8 cellular contexts compared by ENCODE assay signal in the genomic region with DNA sequence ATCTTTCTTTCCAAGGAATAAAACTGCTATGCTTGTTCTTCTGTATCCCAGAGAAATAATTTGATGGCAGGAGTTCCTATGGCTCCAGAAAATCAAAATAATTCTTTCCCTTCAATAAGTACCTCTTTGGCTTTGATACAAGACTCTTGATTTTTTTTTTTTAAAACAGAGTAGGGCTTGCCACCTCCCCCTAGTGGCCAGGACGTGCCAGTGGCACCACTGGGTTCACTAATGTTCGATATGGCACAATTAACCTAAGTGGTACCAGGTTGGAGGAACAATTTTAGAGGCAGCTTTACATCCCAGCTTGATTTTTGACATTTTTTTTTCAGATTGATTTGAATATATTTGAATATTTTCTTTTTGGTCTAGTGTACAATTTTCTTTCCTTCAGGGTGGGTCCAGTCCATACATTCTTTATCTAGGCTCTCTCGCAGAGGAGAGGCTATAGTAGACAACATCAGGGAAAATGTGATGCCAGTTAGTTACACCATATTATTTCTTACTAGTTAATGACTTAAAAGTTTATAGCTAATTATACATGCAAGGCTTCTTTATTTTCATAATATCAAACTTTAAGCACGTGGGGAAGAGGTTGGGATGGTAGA.
DNase-seq lines count a peak whose midpoint lies in the region; ATAC-seq and TF ChIP-seq lines count a peak whose summit lies in the region.

No MANE protein-coding gene starts in this region.

- WGBS in ovary, 3 donors: 58 to 62% (median 60%) methylated on average over 4 of the region's 4 CpGs

- intact Hi-C loops in ascending aorta (cut with DNase I): no loop called here
- intact Hi-C loops in ovary (cut with DNase I): no loop called here

- TF ChIP-seq POLR2A in ovary (IDR thresholded peaks at IDR 0.05): no peak

- peak; percentile 10 for DNase-seq in GM12864 (ENCODE audit: low read depth)
- DNase-seq in HS-27A (ENCODE audit: low read depth): peak; percentile 5
- DNase-seq in T follicular helper cell (ENCODE audit: low read depth): peak; percentile 20
- no peak for DNase-seq in ascending aorta (ENCODE audit: low spot score in 2 of 2)
- peak; percentile 35 for DNase-seq in kidney glomerular epithelial cell (lab: John Stamatoyannopoulos, UW)
- peak; percentile 5 to 6 for DNase-seq in stimulated activated CD8-positive, alpha-beta memory T cell treated with anti-CD3 and anti-CD28 coated beads, Interleukin-4, amount 100 ng/mL, for 4 hours (ENCODE audit: low read depth in 2 of 2, low spot score in 1 of 2)
- DNase-seq in ovary: no peak

- TF ChIP-seq CTCF in GM12864 (IDR thresholded peaks at IDR 0.05; ENCODE audit: low read depth, low read length, missing control alignments) (peak; percentile 93), ascending aorta (IDR thresholded peaks at IDR 0.05) (peak; percentile 12 to 40 (median 30)), ovary (IDR thresholded peaks at IDR 0.05) (no peak)

- H3K4me3 ChIP-seq in GM12864 (ENCODE audit: low read depth, low read length): no peak overlapping the region
- no peak overlapping the region for H3K4me3 ChIP-seq in ascending aorta
- no peak overlapping the region for H3K4me3 ChIP-seq in ovary

- H3K27me3 ChIP-seq in ascending aorta (no peaks in the 10 kb centered on the region), ovary (no peaks in the 10 kb centered on the region)

- H3K4me1 ChIP-seq in ascending aorta: no peaks in the 10 kb centered on the region
- no peaks in the 10 kb centered on the region for H3K4me1 ChIP-seq in ovary (ENCODE audit: insufficient read depth)

- H3K36me3 ChIP-seq in ascending aorta: no peaks in the 10 kb centered on the region
- H3K36me3 ChIP-seq in ovary: no peaks in the 10 kb centered on the region

- H3K9me3 ChIP-seq in ascending aorta (peaks cover 0 to 3% of the 10 kb centered on the region in 2 donors), ovary (no peaks in the 10 kb centered on the region)

- no peak for TF ChIP-seq EP300 in ovary (IDR thresholded peaks at IDR 0.05)

- peak; percentile 97 for ATAC-seq in GM21529 (IDR thresholded peaks at IDR 0.05; ENCODE audit: unreplicated experiment)

- H3K27ac ChIP-seq in ascending aorta: no peak overlapping the region
- no peak overlapping the region for H3K27ac ChIP-seq in ovary

Comparison
In these comparisons a context has a peak if more than half of its experiments do, and no peak if none do; other contexts are left out.
1. DNase-seq: peak in GM12864 (single experiment), HS-27A (single experiment), T follicular helper cell (single experiment), kidney glomerular epithelial cell (single experiment) and stimulated activated CD8-positive, alpha-beta memory T cell treated with anti-CD3 and anti-CD28 coated beads, Interleukin-4, amount 100 ng/mL, for 4 hours (2 of 2); none in ascending aorta (0 of 2) and ovary (0 of 5).
2. CTCF ChIP-seq: peak in GM12864 (single experiment) and ascending aorta (3 of 3); none in ovary (0 of 3).